In the genomic region with DNA sequence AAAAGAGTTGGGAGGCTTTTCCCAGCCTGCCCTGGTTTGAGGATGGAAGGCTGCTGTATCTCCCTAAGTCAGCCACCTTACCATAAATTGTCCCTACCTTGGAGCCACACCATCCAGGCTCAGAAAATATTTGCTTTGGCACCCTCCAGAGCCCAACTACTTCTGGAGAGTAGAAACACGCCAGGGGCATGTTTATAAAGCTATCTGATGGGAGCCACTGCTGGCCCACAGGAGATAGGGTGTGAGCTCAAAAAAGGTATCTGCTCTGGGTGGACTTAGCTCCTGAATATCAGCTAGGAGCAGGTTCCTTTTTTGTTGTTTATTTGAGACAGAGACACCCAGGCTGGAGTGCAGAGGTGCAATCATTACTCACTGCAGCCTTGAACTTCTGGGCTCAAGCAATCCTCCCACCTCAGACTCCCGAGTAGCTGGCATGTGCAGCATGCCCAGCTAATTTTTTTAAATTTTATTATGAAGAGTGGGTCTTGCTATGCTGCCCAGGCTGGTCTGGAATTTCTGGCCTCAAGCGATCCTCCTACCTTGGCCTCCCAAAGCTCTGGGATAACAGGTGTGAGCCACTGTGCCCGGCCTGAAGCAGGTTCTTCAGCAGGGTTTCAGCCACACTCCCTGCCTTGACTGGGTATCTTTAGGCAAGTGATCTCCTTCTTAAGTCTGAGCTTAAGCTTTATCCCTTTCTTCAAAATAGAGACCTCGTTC, we compare ENCODE assay signal across 29 cellular contexts.
"Had no signal": no experiment of that assay in that cellular context is flagged by ENCODE, and none has a peak within 500 bp of the region (broad histone marks: within the 10 kb centered on the region; RNA-seq: fewer than 3 reads in every experiment).

No MANE protein-coding gene starts in this region.

- DNase-seq: activated CD4-positive, alpha-beta T cell treated with anti-CD3 and anti-CD28 coated beads, Interleukin-2, amount 10 ng/mL, durations not matched to agents 24 days and 14 days; activated CD4-positive, alpha-beta T cell treated with anti-CD3 and anti-CD28 coated beads, Interleukin-2, amount 50 U/mL, for 4 hours; activated CD8-positive, alpha-beta T cell treated with anti-CD3 and anti-CD28 coated beads for 36 hours; activated gamma-delta T cell; activated naive CD4-positive, alpha-beta T cell treated with Interleukin-2 at 50 U/mL for 16 hours; activated T-cell treated with anti-CD3 and anti-CD28 coated beads, Interleukin-2, amount 50 U/mL, for 24 hours; adrenal gland; caudate nucleus; Kasumi-1; KG1; MM.1S; MV-4-11; NCI-H1092; NCI-H1417; NCI-H146; NCI-H187 treated with DMSO at 0.1 percent for 48 hours; NCI-H345; NCI-H524 treated with DMSO at 0.1 percent for 48 hours; PC-9; Right ventricle myocardium superior; SW 1271; T-helper 1 cell; T-helper 2 cell; T-helper 9 cell; WERI-Rb-1 had no signal

- H3K9me3 Mint-ChIP-seq: activated CD8-positive, alpha-beta T cell treated with anti-CD3 and anti-CD28 coated beads for 36 hours; activated T-helper 2 cell treated with anti-CD3 and anti-CD28 coated beads, Interferon-gamma antibody, Interleukin-2, Interleukin-4, amounts not matched to agents 10 μg/mL and 5 μg/mL and 100 μg/mL, durations not matched to agents 14 hours and 24 hours and 36 hours had no signal

- H3K27me3 Mint-ChIP-seq: activated CD4-positive, alpha-beta T cell treated with anti-CD3 and anti-CD28 coated beads, Interleukin-2, amount 10 ng/mL, durations not matched to agents 24 days and 14 days had no signal

- H3K36me3 Mint-ChIP-seq: activated naive CD4-positive, alpha-beta T cell treated with anti-CD3 and anti-CD28 coated beads, Interleukin-2, amount 50 U/mL, for 72 hours; brain had no signal

- H3K27me3 ChIP-seq: adrenal gland had no signal

- H3K36me3 ChIP-seq: adrenal gland, WERI-Rb-1 had no signal

- H3K4me1 ChIP-seq: adrenal gland had no signal

- H3K4me1 Mint-ChIP-seq: activated CD4-positive, alpha-beta T cell treated with anti-CD3 and anti-CD28 coated beads, Interleukin-2, amount 10 ng/mL, durations not matched to agents 24 days and 14 days had no signal

- ATAC-seq: activated CD8-positive, alpha-beta T cell treated with anti-CD3 and anti-CD28 coated beads for 36 hours; activated naive CD4-positive, alpha-beta T cell treated with anti-CD3 and anti-CD28 coated beads, Interleukin-2, amount 50 U/mL, for 72 hours had no signal

- H3K27ac ChIP-seq: adrenal gland, PC-9, RWPE1, WERI-Rb-1 had no signal

- H3K4me3 ChIP-seq: adrenal gland, PC-9 had no signal

- H3K27ac Mint-ChIP-seq: activated CD4-positive, alpha-beta T cell treated with anti-CD3 and anti-CD28 coated beads, Interleukin-2, amount 10 ng/mL, durations not matched to agents 24 days and 14 days; activated CD8-positive, alpha-beta T cell treated with anti-CD3 and anti-CD28 coated beads for 36 hours; activated naive CD4-positive, alpha-beta T cell treated with anti-CD3 and anti-CD28 coated beads, Interleukin-2, amount 50 U/mL, for 72 hours; activated T-cell treated with anti-CD3 and anti-CD28 coated beads, Interleukin-2, amount 50 U/mL, for 24 hours; activated T-helper 2 cell treated with anti-CD3 and anti-CD28 coated beads, Interferon-gamma antibody, Interleukin-2, Interleukin-4, amounts not matched to agents 10 μg/mL and 5 μg/mL and 100 μg/mL, durations not matched to agents 14 hours and 24 hours and 36 hours; brain had no signal

- H3K4me3 Mint-ChIP-seq: activated CD4-positive, alpha-beta T cell treated with anti-CD3 and anti-CD28 coated beads, Interleukin-2, amount 10 ng/mL, durations not matched to agents 24 days and 14 days; activated CD8-positive, alpha-beta T cell treated with anti-CD3 and anti-CD28 coated beads for 36 hours; activated T-cell treated with anti-CD3 and anti-CD28 coated beads, Interleukin-2, amount 50 U/mL, for 24 hours; brain had no signal

- H3K9me3 ChIP-seq: adrenal gland had no signal
